In the genomic region with DNA sequence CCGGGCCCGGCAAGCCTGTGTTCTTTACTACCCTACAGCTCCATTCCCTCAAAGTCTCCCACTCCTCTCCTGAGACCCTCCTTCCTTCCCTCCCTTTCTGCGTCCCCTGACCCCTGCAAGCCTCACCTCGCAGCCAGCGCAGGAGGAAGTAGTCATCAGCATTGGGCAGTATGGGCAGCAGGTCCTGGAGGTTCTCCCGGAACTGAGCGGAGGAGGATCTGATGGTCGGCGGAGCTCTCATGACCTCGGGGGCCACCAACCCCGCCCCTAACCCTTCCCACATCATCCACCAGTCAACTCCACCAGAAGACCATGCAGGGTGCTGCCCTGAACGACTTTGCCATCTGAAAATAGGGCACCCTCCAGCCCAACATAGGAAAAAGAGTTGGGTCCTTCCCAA, we compare ENCODE assay signal across 12 cellular contexts. TPM values are rescaled to one million over a fixed set of nuclear protein-coding genes. Genes with fewer than 3 reads are reported as not detected.
"Had no signal": no experiment of that assay in that cellular context is flagged by ENCODE, and none has a peak within 500 bp of the region (broad histone marks: within the 10 kb centered on the region; RNA-seq: fewer than 3 reads in every experiment).

No MANE protein-coding gene starts in this region.

- H3K27ac ChIP-seq: GM23248 had no signal

- H3K4me2 ChIP-seq: GM23338 had no signal

- H3K9ac ChIP-seq: GM23248 had no signal

- H3K9me3 Mint-ChIP-seq: GM23338, H9, HFFc6 had no signal

- H3K27ac Mint-ChIP-seq: GM23338, H9, HFFc6 had no signal

- DNase-seq: GM23248, GOT3, H7, H9, HCEC 1CT, HFFc6 had no signal

- H2AFZ ChIP-seq: GM23248, GM23338 had no signal

- ATAC-seq: GM23338, HCT116 had no signal

- H3K36me3 ChIP-seq: HAP-1 had no signal

- FAIRE-seq: H1, H54 had no signal

- H3K4me1 ChIP-seq: HAP-1 had no signal

- H3K4me1 Mint-ChIP-seq: GM23338, H9 had no signal

- H3K4me3 ChIP-seq: GM23248, GM23338, HAP-1 had no signal

- H3K4me3 Mint-ChIP-seq: H9, HFFc6 had no signal

- H3K9me3 ChIP-seq: HAP-1 had no signal

RNA-seq across cellular contexts. Expression of a gene that starts 1.9 kb away (rescaled TPM):
- total RNA-seq: H4, H7, HFFc6 had no signal

RNA-seq across cellular contexts. Expression of a gene that starts 31.7 kb away (rescaled TPM):
- total RNA-seq: GM23248, GM23338, H1, H4, H7, H9, HFFc6 had no signal
- polyA plus RNA-seq: GM23248, GM23338, H1 had no signal

RNA-seq across cellular contexts. Expression of a gene that starts 43.0 kb away (rescaled TPM):
- total RNA-seq: GM23248, H4, HFFc6 had no signal
- polyA plus RNA-seq: GM23248 had no signal
